In genomic region chr1:169588112-169588511, GRCh38 we compare ENCODE assay signal across 24 cellular contexts. TPM values are rescaled to one million over a fixed set of nuclear protein-coding genes. Genes with fewer than 3 reads are reported as not detected.
"Had no signal": no experiment of that assay in that cellular context is flagged by ENCODE, and none has a peak within 500 bp of the region (broad histone marks: within the 10 kb centered on the region; RNA-seq: fewer than 3 reads in every experiment).

No MANE protein-coding gene starts in this region.

- H3K27ac Mint-ChIP-seq: naive B cell had no signal

- DNase-seq: activated naive CD4-positive, alpha-beta T cell; adrenal gland; brain microvascular endothelial cell; caudate nucleus; dermis blood vessel endothelial cell; effector CD8-positive, alpha-beta T cell; erythroblast; foreskin fibroblast; kidney; naive B cell; nucleus accumbens; right cardiac atrium; stimulated activated CD4-positive, alpha-beta T cell treated with anti-CD3 and anti-CD28 coated beads, Interleukin-2, amount 100 ng/mL, for 24 hours; T-helper 9 cell; transverse colon; uterus had no signal

- H2AFZ ChIP-seq: parathyroid adenoma had no signal

- H3K36me3 ChIP-seq: adrenal gland, ascending aorta, brain microvascular endothelial cell, transverse colon, uterus had no signal

- H3K27me3 ChIP-seq: ascending aorta, uterus had no signal

- H3K27ac ChIP-seq: adrenal gland, ascending aorta, brain microvascular endothelial cell, parathyroid adenoma, transverse colon, uterus had no signal

- H3K9ac ChIP-seq: parathyroid adenoma had no signal

- H3K9me3 ChIP-seq: adrenal gland, ascending aorta, transverse colon, uterus had no signal

- H3K4me3 ChIP-seq: adrenal gland, ascending aorta, lung, transverse colon, uterus had no signal

- H3K79me2 ChIP-seq: parathyroid adenoma had no signal

- ATAC-seq: right cardiac atrium; SK-N-SH treated with all-trans-retinoic acid at 6 μM for 48 hours; stimulated activated effector memory CD8-positive, alpha-beta T cell treated with anti-CD3 and anti-CD28 coated beads, Interleukin-12 subunit alpha, Interleukin-12 subunit beta, amount 100 ng/mL, for 72 hours had no signal

- H3K4me1 ChIP-seq: ascending aorta, parathyroid adenoma, uterus had no signal

- H3K4me3 Mint-ChIP-seq: naive B cell had no signal

- H3K9me3 Mint-ChIP-seq: activated T-helper 2 cell treated with anti-CD3 and anti-CD28 coated beads, Interferon-gamma antibody, Interleukin-2, Interleukin-4, amounts not matched to agents 10 μg/mL and 5 μg/mL and 100 μg/mL, durations not matched to agents 14 hours and 24 hours and 36 hours; naive B cell; stimulated activated effector memory CD8-positive, alpha-beta T cell treated with anti-CD3 and anti-CD28 coated beads, Interleukin-12 subunit alpha, Interleukin-12 subunit beta, amount 100 ng/mL, for 72 hours had no signal

- H3K36me3 Mint-ChIP-seq: naive B cell; stimulated activated effector memory CD8-positive, alpha-beta T cell treated with anti-CD3 and anti-CD28 coated beads, Interleukin-12 subunit alpha, Interleukin-12 subunit beta, amount 100 ng/mL, for 72 hours had no signal

RNA-seq across cellular contexts. Expression of gene F5, which starts 1.8 kb away (rescaled TPM):
- total RNA-seq: ascending aorta, dermis blood vessel endothelial cell had no signal
- polyA plus RNA-seq: fibroblast of lung, neural cell had no signal

RNA-seq across cellular contexts. Expression of gene SELP, which starts 41.8 kb away (rescaled TPM):
- total RNA-seq: fibroblast of lung had no signal
- polyA plus RNA-seq: fibroblast of lung, neural cell had no signal
